ENCODE assay signal across 10 cellular contexts in genomic region chr3:49359623-49360022, GRCh38. TPM values are rescaled to one million over a fixed set of nuclear protein-coding genes. Genes with fewer than 3 reads are reported as not detected.
DNase-seq lines count a peak whose midpoint lies in the region; ATAC-seq and TF ChIP-seq lines count a peak whose summit lies in the region.
"Had no signal": no experiment of that assay in that cellular context is flagged by ENCODE, and none has a peak within 500 bp of the region (broad histone marks: within the 10 kb centered on the region; RNA-seq: fewer than 3 reads in every experiment).

No MANE protein-coding gene starts in this region.

- peak overlapping the region; percentile 95 for H3K4me3 Mint-ChIP-seq in activated CD4-positive, alpha-beta memory T cell treated with anti-CD3 and anti-CD28 coated beads for 36 hours
- peak overlapping the region in 2 of 5 donors; percentile 58 to 87 for H3K4me3 Mint-ChIP-seq in immature natural killer cell

- TF ChIP-seq CTCF in cardiac muscle cell (IDR thresholded peaks at IDR 0.05; ENCODE audit: low read depth, low read length) (no peak), right atrium auricular region (IDR thresholded peaks at IDR 0.05) (no peak), transverse colon (IDR thresholded peaks at IDR 0.05) (no peak), mucosa of descending colon (IDR thresholded peaks at IDR 0.05) (no peak)

- H3K9me3 Mint-ChIP-seq in activated CD4-positive, alpha-beta memory T cell treated with anti-CD3 and anti-CD28 coated beads for 36 hours, result no peaks in the 10 kb centered on the region
- H3K9me3 Mint-ChIP-seq in immature natural killer cell, result no peaks in the 10 kb centered on the region

- peaks cover 22% of the 10 kb centered on the region for H3K4me1 Mint-ChIP-seq in activated CD4-positive, alpha-beta memory T cell treated with anti-CD3 and anti-CD28 coated beads for 36 hours (ENCODE audit: low read depth)
- H3K4me1 Mint-ChIP-seq in immature natural killer cell, result peaks cover 15 to 23% of the 10 kb centered on the region in 2 donors

- DNase-seq in cardiac muscle cell (ENCODE audit: low read depth in 1 of 2, low spot score in 1 of 2) (no peak), right atrium auricular region (ENCODE audit: low spot score) (no peak), immature natural killer cell (no peak), transverse colon (no peak), mucosa of descending colon (no peak)
- DNase-seq in activated CD4-positive, alpha-beta memory T cell treated with anti-CD3 and anti-CD28 coated beads for 36 hours, result no peak
- DNase-seq: DMS153, foreskin melanocyte had no signal

- POLR2A ChIA-PET in activated CD4-positive, alpha-beta memory T cell treated with anti-CD3 and anti-CD28 coated beads for 36 hours (lab: Charles Lee), result interaction anchor here (1.1 to 3.4 kb wide), 6 partner anchors 10 to 441 kb away, joined by 3 to 34 read pairs (median 6); partner anchors contain the start of genes ARIH2, RHOA, TCTA and USP4

- CTCF ChIA-PET in activated CD4-positive, alpha-beta memory T cell treated with anti-CD3 and anti-CD28 coated beads for 36 hours (lab: Charles Lee), result interaction anchor here (1.3 to 5.9 kb wide), 3 partner anchors 20 to 90 kb away, joined by 3 to 39 read pairs (median 7); partner anchors contain the start of genes NICN1 and USP4

- H3K27ac Mint-ChIP-seq in activated CD4-positive, alpha-beta memory T cell treated with anti-CD3 and anti-CD28 coated beads for 36 hours, result peak overlapping the region; percentile 90
- H3K27ac Mint-ChIP-seq in immature natural killer cell, result peak overlapping the region; percentile 75 to 89 (median 84)

- TF ChIP-seq POLR2A in transverse colon (IDR thresholded peaks at IDR 0.05), result no peak

- no peak for TF ChIP-seq EP300 in transverse colon (IDR thresholded peaks at IDR 0.05; ENCODE audit: low read depth)

- H3K27me3 ChIP-seq in cardiac muscle cell (no peaks in the 10 kb centered on the region), right atrium auricular region (no peaks in the 10 kb centered on the region), transverse colon (no peaks in the 10 kb centered on the region)

- H3K4me1 ChIP-seq in cardiac muscle cell (ENCODE audit: low read depth) (peaks cover 5% of the 10 kb centered on the region), right atrium auricular region (peaks cover 0 to 23% of the 10 kb centered on the region in 2 donors), transverse colon (peaks cover 13 to 41% (median 20%) of the 10 kb centered on the region in 4 donors), mucosa of descending colon (ENCODE audit: low read depth) (peaks cover 25% of the 10 kb centered on the region)

- peaks cover 44% of the 10 kb centered on the region for H3K36me3 Mint-ChIP-seq in activated CD4-positive, alpha-beta memory T cell treated with anti-CD3 and anti-CD28 coated beads for 36 hours
- peaks cover 15 to 19% (median 15%) of the 10 kb centered on the region in 3 donors for H3K36me3 Mint-ChIP-seq in immature natural killer cell

- H3K9me3 ChIP-seq in cardiac muscle cell (ENCODE audit: low read depth), result no peaks in the 10 kb centered on the region
- no peaks in the 10 kb centered on the region for H3K9me3 ChIP-seq in right atrium auricular region
- H3K9me3 ChIP-seq in transverse colon, result no peaks in the 10 kb centered on the region
- no peaks in the 10 kb centered on the region for H3K9me3 ChIP-seq in mucosa of descending colon

- intact Hi-C loops in activated CD4-positive, alpha-beta memory T cell treated with anti-CD3 and anti-CD28 coated beads for 36 hours (cut with micrococcal nuclease), result loop anchor here (5.0 kb wide), 1 partner anchor 88 kb away; no protein-coding TSS in a partner anchor
- intact Hi-C loops in transverse colon (cut with DNase I; ENCODE audit: low total_unique reads) (no loop called here), mucosa of descending colon (cut with DNase I, micrococcal nuclease) (no loop called here)

- ATAC-seq in HG02884 (IDR thresholded peaks at IDR 0.05; ENCODE audit: unreplicated experiment), result no peak
- ATAC-seq in mucosa of descending colon, result no peak
- ATAC-seq in HG02798 (IDR thresholded peaks at IDR 0.05; ENCODE audit: poor library complexity, unreplicated experiment), result no peak

- H3K27ac ChIP-seq in cardiac muscle cell (peak overlapping the region; percentile 82), right atrium auricular region (peak overlapping the region in 1 of 2 donors; percentile 87), transverse colon (peak overlapping the region; percentile 90 to 98 (median 94))

- WGBS in transverse colon (ENCODE audit: low coverage in 1 of 2), 2 donors, result 85 to 91% methylated on average over 2 of the region's 2 CpGs

- peaks cover 20% of the 10 kb centered on the region for H3K36me3 ChIP-seq in cardiac muscle cell
- H3K36me3 ChIP-seq in right atrium auricular region, result peaks cover 64% of the 10 kb centered on the region
- peaks cover 0 to 47% (median 13%) of the 10 kb centered on the region in 4 donors for H3K36me3 ChIP-seq in transverse colon
- H3K36me3 ChIP-seq in mucosa of descending colon (ENCODE audit: low read depth), result peaks cover 5% of the 10 kb centered on the region

- no peaks in the 10 kb centered on the region for H3K27me3 Mint-ChIP-seq in activated CD4-positive, alpha-beta memory T cell treated with anti-CD3 and anti-CD28 coated beads for 36 hours
- peaks cover 0 to 3% (median 2%) of the 10 kb centered on the region in 3 donors for H3K27me3 Mint-ChIP-seq in immature natural killer cell (ENCODE audit: low read depth in 3 of 3)

- in situ Hi-C loops in transverse colon (cut with MboI; ENCODE audit: low pct_ligation_motif_present in 1 of 4, low pct_unique_long_range_greater_than_20kb in 1 of 4, low sequenced_read_pairs in 3 of 4), result no loop called here

- no peak overlapping the region for H3K4me3 ChIP-seq in cardiac muscle cell
- H3K4me3 ChIP-seq in right atrium auricular region, result no peak overlapping the region
- H3K4me3 ChIP-seq in transverse colon, result no peak overlapping the region
- H3K4me3 ChIP-seq in mucosa of descending colon, result no peak overlapping the region

RNA-seq across cellular contexts. Expression of gene GPX1, which starts 1.5 kb away (rescaled TPM):
- total RNA-seq in cardiac muscle cell (328 and 360 TPM in 2 replicates), right atrium auricular region (100 to 1,000 TPM; 121 to 276 TPM), transverse colon (100 to 1,000 TPM; 155 to 485 (median 274) TPM), mucosa of descending colon (100 to 1,000 TPM; 122 to 148 (median 144) TPM)
- polyA plus RNA-seq in cardiac muscle cell (371 and 429 TPM in 2 replicates), immature natural killer cell (100 to 1,000 TPM; 127 to 194 (median 131) TPM)
- 100 to 1,000 TPM; 176 to 177 TPM for total RNA-seq in activated CD4-positive, alpha-beta memory T cell treated with anti-CD3 and anti-CD28 coated beads for 36 hours

RNA-seq across cellular contexts. Expression of gene USP4, which starts 19.8 kb away (rescaled TPM):
- total RNA-seq in cardiac muscle cell, result 11.2 and 22.7 TPM in 2 replicates
- 30.1 and 55.1 TPM in 2 replicates for polyA plus RNA-seq in cardiac muscle cell
- 10 to 100 TPM in 1 of 2 donors, 1 to 10 TPM in 1; 9.8 to 13.5 TPM for total RNA-seq in right atrium auricular region
- total RNA-seq in activated CD4-positive, alpha-beta memory T cell treated with anti-CD3 and anti-CD28 coated beads for 36 hours, result 10 to 100 TPM; 79.4 to 79.7 TPM
- polyA plus RNA-seq in immature natural killer cell, result 10 to 100 TPM; 52.7 to 84.0 (median 76.1) TPM
- total RNA-seq in transverse colon, result 10 to 100 TPM; 11.1 to 39.6 (median 27.0) TPM
- total RNA-seq in mucosa of descending colon, result 10 to 100 TPM; 46.4 to 60.5 (median 58.9) TPM

RNA-seq across cellular contexts. Expression of gene RHOA, which starts 52.2 kb away (rescaled TPM):
- 461 and 522 TPM in 2 replicates for total RNA-seq in cardiac muscle cell
- 356 and 359 TPM in 2 replicates for polyA plus RNA-seq in cardiac muscle cell
- 100 to 1,000 TPM; 292 to 304 TPM for total RNA-seq in right atrium auricular region
- 100 to 1,000 TPM; 497 to 514 TPM for total RNA-seq in activated CD4-positive, alpha-beta memory T cell treated with anti-CD3 and anti-CD28 coated beads for 36 hours
- polyA plus RNA-seq in immature natural killer cell, result 1,000 to 10,000 TPM in 1 of 3 donors, 100 to 1,000 TPM in 2; 863 to 1,056 (median 891) TPM
- 100 to 1,000 TPM; 302 to 526 (median 401) TPM for total RNA-seq in transverse colon
- total RNA-seq in mucosa of descending colon, result 100 to 1,000 TPM; 358 to 430 (median 419) TPM

RNA-seq across cellular contexts. Expression of gene TCTA, which starts 52.6 kb away (rescaled TPM):
- total RNA-seq in cardiac muscle cell (12.1 and 26.7 TPM in 2 replicates), right atrium auricular region (10 to 100 TPM; 13.9 to 23.1 TPM), transverse colon (10 to 100 TPM in 3 of 4 donors, 1 to 10 TPM in 1; 7.8 to 59.8 (median 38.6) TPM), mucosa of descending colon (10 to 100 TPM; 31.6 to 44.4 (median 43.5) TPM)
- polyA plus RNA-seq in cardiac muscle cell (16.8 and 30.6 TPM in 2 replicates), immature natural killer cell (10 to 100 TPM; 57.3 to 86.2 (median 62.6) TPM)
- total RNA-seq in activated CD4-positive, alpha-beta memory T cell treated with anti-CD3 and anti-CD28 coated beads for 36 hours, result 10 to 100 TPM in 1 of 2 experiments, 1 to 10 TPM in 1; 9.5 to 10.9 TPM
